21 cellular contexts compared by ENCODE assay signal in genomic region chr12:52208424-52209165, GRCh38. TPM values are rescaled to one million over a fixed set of nuclear protein-coding genes. Genes with fewer than 3 reads are reported as not detected.
DNase-seq lines count a peak whose midpoint lies in the region; ATAC-seq, FAIRE-seq and TF ChIP-seq lines count a peak whose summit lies in the region.
"Had no signal": no experiment of that assay in that cellular context is flagged by ENCODE, and none has a peak within 500 bp of the region (broad histone marks: within the 10 kb centered on the region; RNA-seq: fewer than 3 reads in every experiment).

No MANE protein-coding gene starts in this region.

- H3K27me3 ChIP-seq in pancreas, result no peaks in the 10 kb centered on the region
- H3K27me3 ChIP-seq: gastrocnemius medialis, SJCRH30, upper lobe of left lung had no signal

- POLR2A ChIA-PET in RWPE1 (lab: Yijun Ruan, JAX; ENCODE audit: low non-redundant PET), result interaction anchor here (1.8 kb wide), 1 partner anchor 19 kb away, joined by 4 read pairs; no protein-coding TSS in a partner anchor

- peaks cover 78% of the 10 kb centered on the region for H3K4me1 Mint-ChIP-seq in CD14-positive monocyte
- peaks cover 2% of the 10 kb centered on the region for H3K4me1 Mint-ChIP-seq in activated CD4-positive, alpha-beta T cell treated with anti-CD3 and anti-CD28 coated beads, Interleukin-2, amount 10 ng/mL, durations not matched to agents 24 days and 14 days
- H3K4me1 Mint-ChIP-seq: activated CD4-positive, alpha-beta T cell treated with anti-CD3 and anti-CD28 coated beads for 36 hours; activated CD8-positive, alpha-beta memory T cell treated with anti-CD3 and anti-CD28 coated beads, Interleukin-2, amount 10 ng/mL, durations not matched to agents 7 days and 5 days had no signal

- no peaks in the 10 kb centered on the region for H3K9me3 ChIP-seq in pancreas
- H3K9me3 ChIP-seq: gastrocnemius medialis, prostate gland, SJCRH30, upper lobe of left lung had no signal

- no peak overlapping the region for H3K4me3 ChIP-seq in pancreas
- H3K4me3 ChIP-seq: gastrocnemius medialis, prostate gland, SJCRH30, upper lobe of left lung had no signal

- no peak for FAIRE-seq in pancreas (lab: Jason Lieb, UNC)
- no peak for FAIRE-seq in RCC 7860 (lab: Jason Lieb, UNC)

- DNase-seq in CD14-positive monocyte (ENCODE audit: low spot score) (peak; percentile 47), RWPE1 (ENCODE audit: low spot score) (no peak), epithelial cell of prostate (ENCODE audit: low read depth, low spot score) (no peak), pancreas (peak in 3 of 6 donors; percentile 46 to 54 (median 52)), LoVo (ENCODE audit: low spot score) (no peak), RCC 7860 (ENCODE audit: low spot score) (no peak), NCI-H1092 (lab: John Stamatoyannopoulos, UW) (no peak)
- DNase-seq in activated CD4-positive, alpha-beta T cell treated with anti-CD3 and anti-CD28 coated beads, Interleukin-2, amount 10 ng/mL, durations not matched to agents 24 days and 14 days, result no peak
- DNase-seq: activated CD4-positive, alpha-beta T cell treated with anti-CD3 and anti-CD28 coated beads for 36 hours; activated CD8-positive, alpha-beta memory T cell treated with anti-CD3 and anti-CD28 coated beads, Interleukin-2, amount 10 ng/mL, durations not matched to agents 7 days and 5 days; stimulated activated CD4-positive, alpha-beta T cell treated with anti-CD3 and anti-CD28 coated beads, Interleukin-4, amount 100 ng/mL, for 1 hour; stimulated activated naive CD8-positive, alpha-beta T cell treated with anti-CD3 and anti-CD28 coated beads, Interleukin-15, Interleukin-2, amounts not matched to agents 100 U/mL and 50 U/mL, for 24 hours; T-helper 1 cell had no signal

- H3K27ac ChIP-seq in RWPE1 (peak overlapping the region; percentile 73), epithelial cell of prostate (peak overlapping the region; percentile 87), pancreas (peak overlapping the region; percentile 88 to 93 (median 91))
- H3K27ac ChIP-seq: upper lobe of left lung had no signal

- H3K27ac Mint-ChIP-seq in CD14-positive monocyte, result peak overlapping the region in 1 of 7 donors; percentile 7
- no peak overlapping the region for H3K27ac Mint-ChIP-seq in activated CD4-positive, alpha-beta T cell treated with anti-CD3 and anti-CD28 coated beads, Interleukin-2, amount 10 ng/mL, durations not matched to agents 24 days and 14 days
- H3K27ac Mint-ChIP-seq: activated CD4-positive, alpha-beta T cell treated with anti-CD3 and anti-CD28 coated beads for 36 hours; activated CD8-positive, alpha-beta memory T cell treated with anti-CD3 and anti-CD28 coated beads, Interleukin-2, amount 10 ng/mL, durations not matched to agents 7 days and 5 days; activated T-helper 2 cell treated with anti-CD3 and anti-CD28 coated beads, Interferon-gamma antibody, Interleukin-2, Interleukin-4, amounts not matched to agents 10 μg/mL and 5 μg/mL and 100 μg/mL, durations not matched to agents 14 hours and 24 hours and 36 hours; mesothelial cell of epicardium; natural killer cell treated with Interleukin-12 subunit alpha and Interleukin-12 subunit beta and Interleukin-15 and Interleukin-18, amount 100 ng/mL, for 72 hours had no signal

- H3K36me3 Mint-ChIP-seq in CD14-positive monocyte, result peaks cover 0 to 4% of the 10 kb centered on the region in 2 donors
- H3K36me3 Mint-ChIP-seq in activated CD4-positive, alpha-beta T cell treated with anti-CD3 and anti-CD28 coated beads, Interleukin-2, amount 10 ng/mL, durations not matched to agents 24 days and 14 days (ENCODE audit: low read depth), result no peaks in the 10 kb centered on the region
- H3K36me3 Mint-ChIP-seq: activated CD8-positive, alpha-beta memory T cell treated with anti-CD3 and anti-CD28 coated beads, Interleukin-2, amount 10 ng/mL, durations not matched to agents 7 days and 5 days; mesothelial cell of epicardium; natural killer cell treated with Interleukin-12 subunit alpha and Interleukin-12 subunit beta and Interleukin-15 and Interleukin-18, amount 100 ng/mL, for 72 hours had no signal

- no peak for ATAC-seq in pancreas
- ATAC-seq: activated CD4-positive, alpha-beta T cell treated with anti-CD3 and anti-CD28 coated beads for 36 hours; activated CD8-positive, alpha-beta memory T cell treated with anti-CD3 and anti-CD28 coated beads, Interleukin-2, amount 10 ng/mL, durations not matched to agents 7 days and 5 days; natural killer cell treated with Interleukin-12 subunit alpha and Interleukin-12 subunit beta and Interleukin-15 and Interleukin-18, amount 100 ng/mL, for 72 hours; stimulated activated naive CD8-positive, alpha-beta T cell treated with anti-CD3 and anti-CD28 coated beads, Interleukin-15, Interleukin-2, amounts not matched to agents 100 U/mL and 50 U/mL, for 24 hours had no signal

- no peak for TF ChIP-seq CTCF in CD14-positive monocyte (IDR thresholded peaks at IDR 0.05)
- no peak for TF ChIP-seq CTCF in RWPE1 (conservative IDR thresholded peaks at IDR 0.05; ENCODE audit: low read depth)
- no peak for TF ChIP-seq CTCF in pancreas (IDR thresholded peaks at IDR 0.05)

- peaks cover 7 to 19% (median 15%) of the 10 kb centered on the region in 3 donors for H3K4me1 ChIP-seq in pancreas
- H3K4me1 ChIP-seq: prostate gland had no signal

- H3K9me3 Mint-ChIP-seq in CD14-positive monocyte, result no peaks in the 10 kb centered on the region
- H3K9me3 Mint-ChIP-seq in activated CD4-positive, alpha-beta T cell treated with anti-CD3 and anti-CD28 coated beads, Interleukin-2, amount 10 ng/mL, durations not matched to agents 24 days and 14 days, result no peaks in the 10 kb centered on the region
- H3K9me3 Mint-ChIP-seq: activated T-helper 2 cell treated with anti-CD3 and anti-CD28 coated beads, Interferon-gamma antibody, Interleukin-2, Interleukin-4, amounts not matched to agents 10 μg/mL and 5 μg/mL and 100 μg/mL, durations not matched to agents 14 hours and 24 hours and 36 hours; mesothelial cell of epicardium; natural killer cell treated with Interleukin-12 subunit alpha and Interleukin-12 subunit beta and Interleukin-15 and Interleukin-18, amount 100 ng/mL, for 72 hours had no signal

- peaks cover 0 to 4% (median 0%) of the 10 kb centered on the region in 3 donors for H3K27me3 Mint-ChIP-seq in CD14-positive monocyte (ENCODE audit: low read depth in 3 of 3)
- peaks cover 15% of the 10 kb centered on the region for H3K27me3 Mint-ChIP-seq in activated CD4-positive, alpha-beta T cell treated with anti-CD3 and anti-CD28 coated beads, Interleukin-2, amount 10 ng/mL, durations not matched to agents 24 days and 14 days

- H3K4me3 Mint-ChIP-seq in CD14-positive monocyte, result peak overlapping the region in 1 of 2 donors; percentile 52
- no peak overlapping the region for H3K4me3 Mint-ChIP-seq in activated CD4-positive, alpha-beta T cell treated with anti-CD3 and anti-CD28 coated beads, Interleukin-2, amount 10 ng/mL, durations not matched to agents 24 days and 14 days
- H3K4me3 Mint-ChIP-seq: activated CD4-positive, alpha-beta T cell treated with anti-CD3 and anti-CD28 coated beads for 36 hours; activated CD8-positive, alpha-beta memory T cell treated with anti-CD3 and anti-CD28 coated beads, Interleukin-2, amount 10 ng/mL, durations not matched to agents 7 days and 5 days; mesothelial cell of epicardium; natural killer cell treated with Interleukin-12 subunit alpha and Interleukin-12 subunit beta and Interleukin-15 and Interleukin-18, amount 100 ng/mL, for 72 hours had no signal

- intact Hi-C loops in CD14-positive monocyte (cut with micrococcal nuclease) (no loop called here), pancreas (cut with DNase I) (no loop called here)
- intact Hi-C loops in activated CD4-positive, alpha-beta T cell treated with anti-CD3 and anti-CD28 coated beads, Interleukin-2, amount 10 ng/mL, durations not matched to agents 24 days and 14 days (cut with micrococcal nuclease), result no loop called here

- no peaks in the 10 kb centered on the region for H3K36me3 ChIP-seq in pancreas
- H3K36me3 ChIP-seq: gastrocnemius medialis, prostate gland, SJCRH30, upper lobe of left lung had no signal

- CTCF ChIA-PET in RWPE1 (lab: Yijun Ruan, JAX), result interaction anchor here (0.6 to 1.8 kb wide), 5 partner anchors 12 to 652 kb away, joined by 3 to 5 read pairs (median 3); no protein-coding TSS in a partner anchor

- WGBS in pancreas, 2 donors, result 76% methylated on average over 18 of the region's 18 CpGs

RNA-seq across cellular contexts. Expression of gene KRT80, which starts 16.8 kb away (rescaled TPM):
- under 1 TPM; 0.18 to 0.52 TPM for polyA plus RNA-seq in CD14-positive monocyte
- 10 to 100 TPM in 3 of 6 donors, 1 to 10 TPM in 3; 4.8 to 18.3 (median 9.0) TPM for total RNA-seq in pancreas
- polyA plus RNA-seq in pancreas, result 1 to 10 TPM; 8.1 to 9.1 TPM
- not detected in 2 replicates for total RNA-seq in activated CD4-positive, alpha-beta T cell treated with anti-CD3 and anti-CD28 coated beads, Interleukin-2, amount 10 ng/mL, durations not matched to agents 24 days and 14 days
- total RNA-seq: activated CD4-positive, alpha-beta T cell treated with anti-CD3 and anti-CD28 coated beads for 36 hours; activated CD8-positive, alpha-beta memory T cell treated with anti-CD3 and anti-CD28 coated beads, Interleukin-2, amount 10 ng/mL, durations not matched to agents 7 days and 5 days; activated T-helper 2 cell treated with anti-CD3 and anti-CD28 coated beads, Interferon-gamma antibody, Interleukin-2, Interleukin-4, amounts not matched to agents 10 μg/mL and 5 μg/mL and 100 μg/mL, durations not matched to agents 14 hours and 24 hours and 36 hours; natural killer cell treated with Interleukin-12 subunit alpha and Interleukin-12 subunit beta and Interleukin-15 and Interleukin-18, amount 100 ng/mL, for 72 hours had no signal

RNA-seq across cellular contexts. Expression of gene KRT7, which starts 24.4 kb away (rescaled TPM):
- polyA plus RNA-seq in CD14-positive monocyte (1 to 10 TPM in 1 of 2 donors, not detected in 1; 2.7 TPM), pancreas (100 to 1,000 TPM; 111 to 238 TPM)
- 100 to 1,000 TPM in 3 of 6 donors, 10 to 100 TPM in 3; 57.5 to 336 (median 90.6) TPM for total RNA-seq in pancreas
- total RNA-seq in activated CD4-positive, alpha-beta T cell treated with anti-CD3 and anti-CD28 coated beads, Interleukin-2, amount 10 ng/mL, durations not matched to agents 24 days and 14 days, result 12.3 and 15.8 TPM in 2 replicates
- total RNA-seq: skeletal muscle tissue had no signal
